18 cellular contexts compared by ENCODE assay signal in the genomic region with DNA sequence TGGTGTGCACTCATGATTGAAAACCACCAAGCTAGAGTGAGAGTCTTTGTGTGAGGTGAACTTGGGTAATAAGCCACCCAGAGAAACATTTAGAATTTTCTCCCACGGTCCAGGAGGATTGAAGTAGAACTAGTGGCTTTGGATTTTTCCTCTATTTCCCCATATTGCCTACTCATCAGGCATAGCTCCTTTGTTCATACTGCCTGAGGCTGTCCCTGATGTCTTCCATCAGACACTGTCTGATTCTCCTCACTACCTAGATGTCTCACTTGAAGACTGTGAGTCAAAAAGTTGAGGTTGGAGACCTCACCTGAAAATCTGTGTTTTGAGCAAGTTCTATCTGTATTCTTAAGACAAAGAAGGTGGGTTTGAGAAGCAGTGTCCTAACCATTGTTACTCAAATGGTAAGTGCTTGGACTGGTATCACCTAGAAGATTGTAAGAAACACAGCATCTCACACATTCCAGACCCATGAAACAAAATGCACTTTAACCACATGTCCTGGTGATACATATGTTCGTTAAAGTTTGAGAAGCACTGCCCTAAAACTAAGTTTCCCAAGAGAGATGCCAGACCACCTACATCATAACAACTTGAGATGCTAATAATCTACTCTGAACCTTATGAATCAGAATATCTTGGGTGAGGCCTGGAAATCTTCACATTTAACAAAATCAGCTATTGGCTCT.
DNase-seq lines count a peak whose midpoint lies in the region; ATAC-seq and TF ChIP-seq lines count a peak whose summit lies in the region.
"Had no signal": no experiment of that assay in that cellular context is flagged by ENCODE, and none has a peak within 500 bp of the region (broad histone marks: within the 10 kb centered on the region; RNA-seq: fewer than 3 reads in every experiment).

No MANE protein-coding gene starts in this region.

- TF ChIP-seq CTCF in AG04450 (IDR thresholded peaks at IDR 0.05; ENCODE audit: low read depth, low read length), result no peak

- POLR2A ChIA-PET in AG04450 (lab: Yijun Ruan, JAX), result no interaction called here
- POLR2A ChIA-PET in activated CD4-positive, alpha-beta T cell treated with anti-CD3 and anti-CD28 coated beads, Interleukin-2, amount 10 ng/mL, durations not matched to agents 7 days and 5 days (lab: Charles Lee), result no interaction called here

- H3K27me3 Mint-ChIP-seq in activated CD4-positive, alpha-beta T cell treated with anti-CD3 and anti-CD28 coated beads, Interleukin-2, amount 10 ng/mL, durations not matched to agents 7 days and 5 days, result no peaks in the 10 kb centered on the region
- H3K27me3 Mint-ChIP-seq: B cell; stimulated activated naive CD8-positive, alpha-beta T cell treated with anti-CD3 and anti-CD28 coated beads, Interleukin-15, Interleukin-2, amounts not matched to agents 100 ng/mL and 50 ng/mL, for 24 hours had no signal

- peak overlapping the region; percentile 78 for H3K27ac ChIP-seq in AG04450 (ENCODE audit: low read depth, low read length)
- H3K27ac ChIP-seq: adrenal gland, left lung, parathyroid adenoma had no signal

- H3K4me1 Mint-ChIP-seq in activated CD4-positive, alpha-beta T cell treated with anti-CD3 and anti-CD28 coated beads, Interleukin-2, amount 10 ng/mL, durations not matched to agents 7 days and 5 days, result no peaks in the 10 kb centered on the region
- H3K4me1 Mint-ChIP-seq: B cell had no signal

- no peak overlapping the region for H3K4me3 Mint-ChIP-seq in activated CD4-positive, alpha-beta T cell treated with anti-CD3 and anti-CD28 coated beads, Interleukin-2, amount 10 ng/mL, durations not matched to agents 7 days and 5 days
- H3K4me3 Mint-ChIP-seq: activated CD8-positive, alpha-beta T cell treated with anti-CD3 and anti-CD28 coated beads, Interleukin-2, amount 10 ng/mL, durations not matched to agents 7 days and 5 days; activated T-helper 1 cell treated with anti-CD3 and anti-CD28 coated beads, Interleukin-12 subunit alpha, Interleukin-12 subunit beta, Interleukin-2, Interleukin-4 antibody, amounts not matched to agents 30 ng/mL and 10 ng/mL and 1 ng/mL, durations not matched to agents 14 hours and 24 hours and 36 hours; B cell; stimulated activated naive CD8-positive, alpha-beta T cell treated with anti-CD3 and anti-CD28 coated beads, Interleukin-15, Interleukin-2, amounts not matched to agents 100 ng/mL and 50 ng/mL, for 24 hours had no signal

- peak; percentile 51 for ATAC-seq in HG02610 (IDR thresholded peaks at IDR 0.05; ENCODE audit: unreplicated experiment)
- ATAC-seq: activated CD8-positive, alpha-beta T cell treated with anti-CD3 and anti-CD28 coated beads, Interleukin-2, amount 10 ng/mL, durations not matched to agents 7 days and 5 days; left lung had no signal

- H3K4me3 ChIP-seq in AG04450 (ENCODE audit: low read depth, low read length), result no peak overlapping the region
- H3K4me3 ChIP-seq: adrenal gland, left lung had no signal

- H3K27me3 ChIP-seq in AG04450 (ENCODE audit: control insufficient read depth, insufficient read depth, low read length), result no peaks in the 10 kb centered on the region
- H3K27me3 ChIP-seq: adrenal gland, left lung had no signal

- no peaks in the 10 kb centered on the region for H3K9me3 Mint-ChIP-seq in activated CD4-positive, alpha-beta T cell treated with anti-CD3 and anti-CD28 coated beads, Interleukin-2, amount 10 ng/mL, durations not matched to agents 7 days and 5 days
- H3K9me3 Mint-ChIP-seq: stimulated activated naive CD8-positive, alpha-beta T cell treated with anti-CD3 and anti-CD28 coated beads, Interleukin-15, Interleukin-2, amounts not matched to agents 100 ng/mL and 50 ng/mL, for 24 hours had no signal

- DNase-seq in AG04450 (ENCODE audit: low read depth, low spot score) (peak; percentile 75), astrocyte of the hippocampus (ENCODE audit: low read depth, low spot score) (peak; percentile 62), glomerular visceral epithelial cell (ENCODE audit: extremely low spot score) (peak; percentile 72), hypothalamus (lab: John Stamatoyannopoulos, UW) (no peak), NCI-H2171 (lab: John Stamatoyannopoulos, UW) (no peak)
- no peak for DNase-seq in activated CD4-positive, alpha-beta T cell treated with anti-CD3 and anti-CD28 coated beads, Interleukin-2, amount 10 ng/mL, durations not matched to agents 7 days and 5 days
- DNase-seq in activated CD4-positive, CD25-positive, alpha-beta regulatory T cell treated with anti-CD3 and anti-CD28 coated beads, Interleukin-2, amount 50 U/mL, for 72 hours, result no peak
- DNase-seq: activated CD8-positive, alpha-beta T cell treated with anti-CD3 and anti-CD28 coated beads, Interleukin-2, amount 10 ng/mL, durations not matched to agents 7 days and 5 days; adrenal gland; cortex of kidney; left lung; NCI-H187; stimulated activated CD4-positive, alpha-beta T cell treated with anti-CD3 and anti-CD28 coated beads, Interleukin-12 subunit alpha, Interleukin-12 subunit beta, amount 100 ng/mL, for 4 hours had no signal

- no peaks in the 10 kb centered on the region for H3K36me3 Mint-ChIP-seq in activated CD4-positive, alpha-beta T cell treated with anti-CD3 and anti-CD28 coated beads, Interleukin-2, amount 10 ng/mL, durations not matched to agents 7 days and 5 days (ENCODE audit: low read depth)

- H3K27ac Mint-ChIP-seq in activated CD4-positive, alpha-beta T cell treated with anti-CD3 and anti-CD28 coated beads, Interleukin-2, amount 10 ng/mL, durations not matched to agents 7 days and 5 days, result no peak overlapping the region
- H3K27ac Mint-ChIP-seq: activated CD8-positive, alpha-beta T cell treated with anti-CD3 and anti-CD28 coated beads, Interleukin-2, amount 10 ng/mL, durations not matched to agents 7 days and 5 days; activated T-helper 1 cell treated with anti-CD3 and anti-CD28 coated beads, Interleukin-12 subunit alpha, Interleukin-12 subunit beta, Interleukin-2, Interleukin-4 antibody, amounts not matched to agents 30 ng/mL and 10 ng/mL and 1 ng/mL, durations not matched to agents 14 hours and 24 hours and 36 hours; B cell; stimulated activated naive CD8-positive, alpha-beta T cell treated with anti-CD3 and anti-CD28 coated beads, Interleukin-15, Interleukin-2, amounts not matched to agents 100 ng/mL and 50 ng/mL, for 24 hours had no signal

- CTCF ChIA-PET in AG04450 (lab: Charles Lee), result no interaction called here
- CTCF ChIA-PET in activated CD4-positive, alpha-beta T cell treated with anti-CD3 and anti-CD28 coated beads, Interleukin-2, amount 10 ng/mL, durations not matched to agents 7 days and 5 days (lab: Charles Lee), result no interaction called here

- H3K9me3 ChIP-seq in AG04450 (ENCODE audit: control insufficient read depth, insufficient read depth, low read length), result no peaks in the 10 kb centered on the region
- H3K9me3 ChIP-seq: adrenal gland, left lung had no signal

Comparison
In these comparisons a context has a peak if more than half of its experiments do, and no peak if none do; other contexts are left out.
1. DNase-seq: peak in AG04450 (single experiment), astrocyte of the hippocampus (single experiment) and glomerular visceral epithelial cell (single experiment); none in hypothalamus (0 of 51), activated CD4-positive, alpha-beta T cell treated with anti-CD3 and anti-CD28 coated beads, Interleukin-2, amount 10 ng/mL, durations not matched to agents 7 days and 5 days (single experiment), NCI-H2171 (single experiment) and activated CD4-positive, CD25-positive, alpha-beta regulatory T cell treated with anti-CD3 and anti-CD28 coated beads, Interleukin-2, amount 50 U/mL, for 72 hours (single experiment).